In the genomic region with DNA sequence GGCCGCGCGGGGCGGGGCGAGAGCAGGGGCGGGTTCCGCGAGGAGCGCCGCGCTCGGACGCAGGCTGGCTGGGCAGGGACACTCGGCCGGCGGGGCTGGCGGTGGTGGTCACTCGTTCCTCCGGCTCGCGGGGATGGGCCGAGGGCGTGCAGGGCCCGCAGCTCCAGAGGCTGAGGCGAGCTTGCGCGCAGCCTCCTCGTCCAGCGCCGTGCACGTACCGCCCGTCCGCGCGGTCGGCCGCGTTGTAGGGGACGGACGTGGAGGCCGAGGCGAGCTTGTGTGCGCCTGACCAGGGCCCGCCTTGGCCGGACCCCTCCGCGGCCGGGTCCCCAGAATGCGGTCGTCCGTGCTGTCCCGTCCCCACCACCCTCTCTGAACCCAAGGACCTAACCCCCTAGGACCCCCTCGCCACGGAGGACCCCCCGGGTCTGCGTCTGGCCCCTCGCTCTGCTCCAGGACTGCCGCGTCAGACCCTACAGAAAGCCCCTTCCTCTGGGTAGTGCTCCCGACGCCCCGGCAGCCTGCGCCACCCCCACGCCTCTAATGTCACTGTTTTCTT, we compare ENCODE assay signal across 8 cellular contexts. TPM values are rescaled to one million over a fixed set of nuclear protein-coding genes. Genes with fewer than 3 reads are reported as not detected.
DNase-seq lines count a peak whose midpoint lies in the region; ATAC-seq, FAIRE-seq and TF ChIP-seq lines count a peak whose summit lies in the region.

No MANE protein-coding gene starts in this region.

- intact Hi-C loops in left colon (cut with DNase I, micrococcal nuclease) = no loop called here

- no peaks in the 10 kb centered on the region for H3K9me3 Mint-ChIP-seq in astrocyte (ENCODE audit: unreplicated experiment)

- peak overlapping the region; percentile 31 for H3K9ac ChIP-seq in astrocyte (ENCODE audit: low read length)

- peak; percentile 2 to 4 for ATAC-seq in activated CD4-positive, CD25-positive, alpha-beta regulatory T cell treated with anti-CD3 and anti-CD28 coated beads, Interleukin-2, amount 50 U/mL, for 24 hours
- ATAC-seq in left colon (peak; percentile 22), thoracic aorta (ENCODE audit: insufficient number of reproducible peaks, low FRiP score, low read depth) (peak; percentile 43)

- H3K9me3 ChIP-seq in astrocyte (ENCODE audit: insufficient read depth, low read depth, low read length) = no peaks in the 10 kb centered on the region
- no peaks in the 10 kb centered on the region for H3K9me3 ChIP-seq in thoracic aorta

- peak overlapping the region; percentile 56 for H3K4me3 ChIP-seq in astrocyte (ENCODE audit: insufficient read depth, low read depth, low read length)
- H3K4me3 ChIP-seq in thoracic aorta = peak overlapping the region; percentile 79

- no peaks in the 10 kb centered on the region for H3K79me2 ChIP-seq in astrocyte (ENCODE audit: insufficient read depth, low read length)

- no peak for FAIRE-seq in astrocyte (lab: Jason Lieb, UNC)

- no peak for DNase-seq in activated CD4-positive, CD25-positive, alpha-beta regulatory T cell (lab: John Stamatoyannopoulos, UW)
- DNase-seq in astrocyte (ENCODE audit: low read depth) = no peak
- DNase-seq in left colon = no peak
- DNase-seq in thoracic aorta (ENCODE audit: low spot score) = no peak
- DNase-seq in NCI-H82 treated with DMSO at 0.1 percent for 48 hours (lab: John Stamatoyannopoulos, UW; ENCODE audit: unreplicated experiment) = no peak
- no peak for DNase-seq in Kasumi-1 (lab: John Stamatoyannopoulos, UW)
- no peak for DNase-seq in stimulated activated CD4-positive, alpha-beta T cell treated with anti-CD3 and anti-CD28 coated beads, Interleukin-1b, Interleukin-23, amount 100 ng/mL, for 48 hours

- H4K20me1 ChIP-seq in astrocyte (ENCODE audit: insufficient read depth, low read length) = no peaks in the 10 kb centered on the region

- H3K27ac ChIP-seq in astrocyte (ENCODE audit: low read depth, low read length) (no peak overlapping the region), thoracic aorta (peak overlapping the region; percentile 12 to 19)

- no peaks in the 10 kb centered on the region for H3K36me3 Mint-ChIP-seq in astrocyte (ENCODE audit: low read depth, unreplicated experiment)

- TF ChIP-seq CTCF in astrocyte (IDR thresholded peaks at IDR 0.05; ENCODE audit: insufficient read depth, low read depth, low read length) (no peak), thoracic aorta (IDR thresholded peaks at IDR 0.05) (no peak)

- peak overlapping the region; percentile 86 for H3K4me2 ChIP-seq in astrocyte (ENCODE audit: low read length)

- peaks cover 2% of the 10 kb centered on the region for H3K4me1 ChIP-seq in astrocyte (ENCODE audit: insufficient read depth, low read length)
- H3K4me1 ChIP-seq in thoracic aorta (ENCODE audit: control insufficient read depth in 1 of 2, low read depth in 2 of 2) = peaks cover 9 to 12% of the 10 kb centered on the region in 2 donors

- H3K27me3 Mint-ChIP-seq in astrocyte (ENCODE audit: low read depth, unreplicated experiment) = peaks cover 27% of the 10 kb centered on the region

- H2AFZ ChIP-seq in astrocyte (ENCODE audit: low read depth, low read length) = peak overlapping the region; percentile 89

- H3K4me3 Mint-ChIP-seq in astrocyte (ENCODE audit: unreplicated experiment) = no peak overlapping the region

- H3K27ac Mint-ChIP-seq in astrocyte (ENCODE audit: unreplicated experiment) = no peak overlapping the region

- H3K27me3 ChIP-seq in astrocyte (ENCODE audit: insufficient read depth, low read length) = no peaks in the 10 kb centered on the region
- H3K27me3 ChIP-seq in thoracic aorta (replicated peaks; ENCODE audit: insufficient read depth) = no peaks in the 10 kb centered on the region

- H3K4me1 Mint-ChIP-seq in astrocyte (ENCODE audit: low read depth, unreplicated experiment) = no peaks in the 10 kb centered on the region

- H3K36me3 ChIP-seq in astrocyte (ENCODE audit: insufficient read depth, low read length) (no peaks in the 10 kb centered on the region), thoracic aorta (no peaks in the 10 kb centered on the region)

RNA-seq across cellular contexts. Expression of a gene that starts 0.6 kb away (rescaled TPM):
- 0.82 and 0.86 TPM in 2 replicates for total RNA-seq in astrocyte
- total RNA-seq in left colon = 1 to 10 TPM; 1.6 to 3.4 TPM
- 10 to 100 TPM; 20.1 to 25.2 TPM for total RNA-seq in thoracic aorta

Comparison
In these comparisons a context has a peak if more than half of its experiments do, and no peak if none do; other contexts are left out.
1. RNA of a gene that starts 0.6 kb away (total RNA-seq): 20.1 to 25.2 TPM in thoracic aorta; 1.6 to 3.4 TPM in left colon and 0.82 to 0.86 TPM in astrocyte; every median in the first group is over 4 times any median in the second.
2. Peak in every context shown above with its lines, with median percentiles within 50 percentile points of each other: ATAC-seq.